ENCODE assay signal across 25 cellular contexts in the genomic region with DNA sequence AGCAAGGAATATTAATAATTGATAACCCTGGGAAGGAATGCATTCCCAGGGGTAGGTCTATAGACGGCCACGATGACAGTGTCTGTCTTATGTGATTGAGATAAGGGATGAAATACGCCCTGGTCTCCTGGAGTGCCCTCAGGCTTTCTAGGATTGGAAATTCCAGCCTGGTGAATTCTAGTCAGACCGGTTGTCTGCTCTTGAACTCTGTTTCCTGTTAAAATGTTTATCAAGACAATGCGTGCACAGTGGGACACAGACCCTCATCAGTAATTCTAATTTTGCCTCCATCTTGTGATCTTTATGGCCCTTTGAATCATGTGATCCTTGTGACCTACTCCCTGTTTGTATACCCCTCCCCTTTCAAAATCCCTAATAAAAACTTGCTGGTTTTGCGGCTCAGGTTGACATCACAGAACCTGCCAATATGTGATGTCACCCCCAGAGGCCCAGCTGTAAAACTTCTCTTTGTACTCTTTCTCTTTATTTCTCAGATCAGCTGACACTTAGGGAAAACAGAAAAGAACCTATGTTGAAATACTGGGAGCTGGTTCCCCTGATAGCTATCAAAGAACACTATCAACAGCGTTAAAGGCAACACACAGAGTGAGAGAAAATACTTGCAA.
A peak's percentile ranks its signal among the peaks of the same experiment; 100 is the strongest.
DNase-seq lines count a peak whose midpoint lies in the region; ATAC-seq and TF ChIP-seq lines count a peak whose summit lies in the region.
"Had no signal": no experiment of that assay in that cellular context is flagged by ENCODE, and none has a peak within 500 bp of the region (broad histone marks: within the 10 kb centered on the region; RNA-seq: fewer than 3 reads in every experiment).

No MANE protein-coding gene starts in this region.

- no peak for TF ChIP-seq CTCF in lung (IDR thresholded peaks at IDR 0.05; ENCODE audit: control extremely low read depth, extremely low read depth)
- no peak for TF ChIP-seq CTCF in suprapubic skin (IDR thresholded peaks at IDR 0.05)

- TF ChIP-seq EP300 in suprapubic skin (IDR thresholded peaks at IDR 0.05): no peak

- ATAC-seq in lung (ENCODE audit: insufficient read depth, low FRiP score) (no peak), HG03039 (IDR thresholded peaks at IDR 0.05; ENCODE audit: unreplicated experiment) (no peak), HG03139 (IDR thresholded peaks at IDR 0.05; ENCODE audit: unreplicated experiment) (no peak)
- ATAC-seq: activated naive CD4-positive, alpha-beta T cell treated with anti-CD3 and anti-CD28 coated beads, Interleukin-2, amount 50 U/mL, for 72 hours; esophagus mucosa; gastroesophageal sphincter had no signal

- DNase-seq in DMS53 treated with DMSO at 0.1 percent for 48 hours (lab: John Stamatoyannopoulos, UW; ENCODE audit: unreplicated experiment) (peak; percentile 29), NCI-H510A (lab: John Stamatoyannopoulos, UW) (peak; percentile 32), dermis blood vessel endothelial cell (peak; percentile 67), lung (ENCODE audit: low spot score) (peak; percentile 39), suprapubic skin (ENCODE audit: low spot score in 2 of 2) (no peak), GM03348 (ENCODE audit: low spot score) (no peak)
- DNase-seq: activated CD4-positive, alpha-beta T cell treated with anti-CD3 and anti-CD28 coated beads for 48 hours; DMS79 treated with DMSO at 0.1 percent for 48 hours; kidney glomerular epithelial cell; mesenchymal stem cell; NCI-H1092; NCI-H2081 treated with DMSO at 0.1 percent for 48 hours; NCI-H774; OCI-M1; retina; Right ventricle myocardium superior; spleen; stimulated activated CD4-positive, alpha-beta T cell treated with anti-CD3 and anti-CD28 coated beads, Interleukin-4, amount 100 ng/mL, for 24 hours; stimulated activated naive CD4-positive, alpha-beta T cell treated with Interleukin-2 at 50 U/mL for 16 hours had no signal

- H3K4me1 ChIP-seq in lung (ENCODE audit: control insufficient read depth in 2 of 2, insufficient read depth in 2 of 2, low read length in 2 of 2) (peaks cover 0 to 2% of the 10 kb centered on the region in 2 donors), suprapubic skin (peaks cover 6% of the 10 kb centered on the region)
- H3K4me1 ChIP-seq: ascending aorta had no signal

- no peaks in the 10 kb centered on the region for H3K27me3 ChIP-seq in lung (ENCODE audit: control insufficient read depth, insufficient read depth)
- H3K27me3 ChIP-seq in suprapubic skin: no peaks in the 10 kb centered on the region
- H3K27me3 ChIP-seq: ascending aorta had no signal

- H3K27ac ChIP-seq in lung (ENCODE audit: low read depth in 1 of 2, low read length in 1 of 2) (no peak overlapping the region), suprapubic skin (no peak overlapping the region)
- H3K27ac ChIP-seq: ascending aorta, gastroesophageal sphincter, spleen had no signal

- H3K4me3 ChIP-seq in lung (no peak overlapping the region), suprapubic skin (no peak overlapping the region)
- H3K4me3 ChIP-seq: ascending aorta, gastroesophageal sphincter, spleen had no signal

- TF ChIP-seq POLR2A in suprapubic skin (IDR thresholded peaks at IDR 0.05): no peak

- no peaks in the 10 kb centered on the region for H3K36me3 ChIP-seq in lung (ENCODE audit: control insufficient read depth in 2 of 2, insufficient read depth in 2 of 2, low read length in 2 of 2)
- H3K36me3 ChIP-seq in suprapubic skin: no peaks in the 10 kb centered on the region
- H3K36me3 ChIP-seq: ascending aorta, gastroesophageal sphincter, spleen had no signal

- H3K9me3 ChIP-seq in lung (ENCODE audit: control insufficient read depth in 2 of 2, insufficient read depth in 1 of 2, low read length in 1 of 2) (peaks cover 0 to 1% of the 10 kb centered on the region in 2 donors), suprapubic skin (peaks cover 8% of the 10 kb centered on the region)

- WGBS in lung, 2 donors: 50 to 77% methylated on average over 7 of the region's 7 CpGs
- WGBS in suprapubic skin: 40% methylated on average over 7 of the region's 7 CpGs

Comparison
In these comparisons a context has a peak if more than half of its experiments do, and no peak if none do; other contexts are left out.
1. DNase-seq: peak in DMS53 treated with DMSO at 0.1 percent for 48 hours (single experiment), NCI-H510A (single experiment), dermis blood vessel endothelial cell (single experiment) and lung (single experiment); none in suprapubic skin (0 of 2) and GM03348 (single experiment).